In genomic region chr4:138948918-138949317, GRCh38 we compare ENCODE assay signal across 21 cellular contexts.
A peak's percentile ranks its signal among the peaks of the same experiment; 100 is the strongest.
DNase-seq lines count a peak whose midpoint lies in the region; ATAC-seq, FAIRE-seq and TF ChIP-seq lines count a peak whose summit lies in the region.
"Had no signal": no experiment of that assay in that cellular context is flagged by ENCODE, and none has a peak within 500 bp of the region (broad histone marks: within the 10 kb centered on the region; RNA-seq: fewer than 3 reads in every experiment).

No MANE protein-coding gene starts in this region.

- H3K36me3 ChIP-seq in mammary epithelial cell (ENCODE audit: insufficient read depth, low read length), result no peaks in the 10 kb centered on the region
- H3K36me3 ChIP-seq: BE2C, Peyer's patch had no signal

- intact Hi-C loops in mammary epithelial cell (cut with micrococcal nuclease), result no loop called here
- intact Hi-C loops in MCF 10A (cut with micrococcal nuclease), result no loop called here
- intact Hi-C loops in Right ventricle myocardium superior (cut with DNase I), result no loop called here

- H3K9ac ChIP-seq in mammary epithelial cell (ENCODE audit: insufficient read depth, low read length), result no peak overlapping the region

- H3K27me3 Mint-ChIP-seq in MCF 10A (ENCODE audit: insufficient read depth, unreplicated experiment) (no peaks in the 10 kb centered on the region), neural crest cell (ENCODE audit: low read depth) (no peaks in the 10 kb centered on the region)
- H3K27me3 Mint-ChIP-seq: CD4-positive, alpha-beta T cell had no signal

- H3K27me3 ChIP-seq in mammary epithelial cell (ENCODE audit: insufficient read depth, low read length), result no peaks in the 10 kb centered on the region
- H3K27me3 ChIP-seq: BE2C, Peyer's patch had no signal

- H3K27ac Mint-ChIP-seq in MCF 10A (ENCODE audit: low read depth, unreplicated experiment) (no peak overlapping the region), neural crest cell (ENCODE audit: unreplicated experiment) (peak overlapping the region; percentile 36)
- H3K27ac Mint-ChIP-seq: CD4-positive, alpha-beta T cell had no signal

- DNase-seq in mammary epithelial cell, result peak; percentile 24
- no peak for DNase-seq in MCF 10A (ENCODE audit: unreplicated experiment)
- DNase-seq in fibroblast of peridontal ligament (ENCODE audit: extremely low read depth), result peak; percentile 36
- no peak for DNase-seq in neural crest cell (ENCODE audit: low read depth, low spot score)
- DNase-seq in GM12891 (ENCODE audit: insufficient read length, low spot score), result no peak
- no peak for DNase-seq in Right ventricle myocardium superior
- DNase-seq in D341Med (ENCODE audit: low spot score), result no peak
- no peak for DNase-seq in NOMO-1 (lab: John Stamatoyannopoulos, UW; ENCODE audit: unreplicated experiment in 2 of 2)
- DNase-seq: BE2C; Calu3; CD4-positive, alpha-beta T cell; KBM-7; NCI-H1417 treated with DMSO at 0.1 percent for 48 hours; NCI-H2029; NCI-H510A; NCI-H82; Peyer's patch; SHP77 had no signal

- H3K27ac ChIP-seq in mammary epithelial cell (ENCODE audit: insufficient read depth, low read depth, low read length), result no peak overlapping the region
- H3K27ac ChIP-seq: 22Rv1, Peyer's patch had no signal

- H3K9me3 ChIP-seq in mammary epithelial cell (replicated peaks; ENCODE audit: insufficient read depth, low read length), result no peaks in the 10 kb centered on the region
- H3K9me3 ChIP-seq: BE2C, Peyer's patch had no signal

- H3K4me1 ChIP-seq in mammary epithelial cell (ENCODE audit: insufficient read depth, low read length), result peaks cover 32% of the 10 kb centered on the region
- H3K4me1 ChIP-seq: BE2C, Peyer's patch had no signal

- H4K20me1 ChIP-seq in mammary epithelial cell (ENCODE audit: insufficient read depth, low read length), result no peaks in the 10 kb centered on the region

- no peak overlapping the region for H3K4me3 ChIP-seq in mammary epithelial cell (replicated peaks in 1 of 3; ENCODE audit: insufficient read depth in 1 of 3, low read depth in 2 of 3, low read length in 3 of 3)
- H3K4me3 ChIP-seq: Peyer's patch had no signal

- in situ Hi-C loops in mammary epithelial cell (cut with MboI; ENCODE audit: low sequenced_read_pairs in 2 of 2), result no loop called here

- no peak overlapping the region for H3K4me3 Mint-ChIP-seq in MCF 10A (ENCODE audit: unreplicated experiment)
- no peak overlapping the region for H3K4me3 Mint-ChIP-seq in neural crest cell
- H3K4me3 Mint-ChIP-seq: CD4-positive, alpha-beta T cell had no signal

- BruUV-seq in mammary epithelial cell (replicated peaks; lab: Mats Ljungman, UMichigan), result no TSS peak
- no TSS peak for BruUV-seq in MCF 10A (replicated peaks; lab: Mats Ljungman, UMichigan)

- WGBS in mammary epithelial cell (ENCODE audit: low coverage, missing lambda C conversion rate), result 57% methylated on average over 2 of the region's 2 CpGs

- peak overlapping the region; percentile 11 for H2AFZ ChIP-seq in mammary epithelial cell (ENCODE audit: low read depth, low read length)

- ATAC-seq in Right ventricle myocardium superior (ENCODE audit: poor library complexity), result no peak

- H3K36me3 Mint-ChIP-seq in MCF 10A (ENCODE audit: insufficient read depth, unreplicated experiment), result no peaks in the 10 kb centered on the region
- no peaks in the 10 kb centered on the region for H3K36me3 Mint-ChIP-seq in neural crest cell (ENCODE audit: low read depth)

- no peak for TF ChIP-seq POLR2A in GM12891 (IDR thresholded peaks at IDR 0.05; ENCODE audit: low read depth, low read length)

- no peak for FAIRE-seq in GM12891 (lab: Jason Lieb, UNC)
- FAIRE-seq: GM18507, H1 had no signal

- H3K9me3 Mint-ChIP-seq in MCF 10A (ENCODE audit: unreplicated experiment), result no peaks in the 10 kb centered on the region
- no peaks in the 10 kb centered on the region for H3K9me3 Mint-ChIP-seq in neural crest cell
- H3K9me3 Mint-ChIP-seq: CD4-positive, alpha-beta T cell had no signal

- peaks cover 11% of the 10 kb centered on the region for H3K4me1 Mint-ChIP-seq in MCF 10A (ENCODE audit: insufficient read depth, unreplicated experiment)
- H3K4me1 Mint-ChIP-seq in neural crest cell, result no peaks in the 10 kb centered on the region

- no peaks in the 10 kb centered on the region for H3K79me2 ChIP-seq in mammary epithelial cell (ENCODE audit: insufficient read depth, low read length)

- CTCF ChIA-PET in mammary epithelial cell (lab: Charles Lee; ENCODE audit: low non-redundant PET) (no interaction called here), MCF 10A (lab: Yijun Ruan, JAX) (interaction anchor here (0.7 to 1.5 kb wide), 5 partner anchors 10 to 153 kb away, joined by 3 to 17 read pairs (median 4); no protein-coding TSS in a partner anchor)

- no peak overlapping the region for H3K4me2 ChIP-seq in mammary epithelial cell (ENCODE audit: insufficient read depth, low read depth, low read length)

- POLR2A ChIA-PET in MCF 10A (lab: Yijun Ruan, JAX), result no interaction called here

- dilution Hi-C loops in mammary epithelial cell (cut with HindIII; ENCODE audit: low sequenced_read_pairs), result no loop called here

- TF ChIP-seq CTCF in mammary epithelial cell (conservative IDR thresholded peaks at IDR 0.05 in 1 of 2, IDR thresholded peaks at IDR 0.05 in 1 of 2; ENCODE audit: extremely low read depth in 1 of 2, insufficient read depth in 1 of 2, low read depth in 1 of 2, low read length in 2 of 2), result no peak
- no peak for TF ChIP-seq CTCF in MCF 10A (IDR thresholded peaks at IDR 0.05; ENCODE audit: unreplicated experiment)
- no peak for TF ChIP-seq CTCF in neural crest cell (conservative IDR thresholded peaks at IDR 0.05)

TF ChIP-seq in GM12891, 5 proteins besides CTCF, POLR2A, EP300 and RAD21:
- TF ChIP-seq PAX5 (IDR thresholded peaks at IDR 0.05; ENCODE audit: insufficient read depth, low read length, severe bottlenecking) (no peak), POU2F2 (IDR thresholded peaks at IDR 0.05; ENCODE audit: low read depth, low read length) (no peak), POLR2AphosphoS5 (IDR thresholded peaks at IDR 0.05; ENCODE audit: low read depth, low read length) (no peak), TAF1 (IDR thresholded peaks at IDR 0.05; ENCODE audit: low read depth, low read length) (no peak), SPI1 (IDR thresholded peaks at IDR 0.05; ENCODE audit: low read depth, low read length) (no peak)

Comparison
In these comparisons a context has a peak if more than half of its experiments do, and no peak if none do; other contexts are left out.
1. DNase-seq: peak in mammary epithelial cell (single experiment) and fibroblast of peridontal ligament (single experiment); none in MCF 10A (single experiment), neural crest cell (single experiment), GM12891 (single experiment), Right ventricle myocardium superior (single experiment), D341Med (single experiment) and NOMO-1 (0 of 2).